13 cellular contexts compared by ENCODE assay signal in the genomic region with DNA sequence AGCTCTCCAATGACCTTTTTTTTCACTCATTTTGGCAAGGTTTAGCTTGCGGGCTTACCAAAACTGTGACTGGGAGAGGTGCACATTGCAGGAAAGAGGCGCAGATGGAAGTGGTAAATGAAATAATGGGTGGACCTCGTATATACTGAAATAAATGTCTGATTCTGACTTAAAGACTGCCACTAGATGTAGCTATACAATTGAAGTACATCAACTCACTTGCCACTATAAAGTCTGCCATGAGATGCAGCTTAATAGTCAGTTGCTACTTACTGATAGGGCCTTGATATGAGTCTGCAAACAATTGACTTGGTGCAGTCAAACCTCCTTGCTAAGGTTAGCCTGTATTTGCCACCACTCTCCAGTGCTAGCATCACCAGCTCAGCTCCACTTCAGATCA.
DNase-seq lines count a peak whose midpoint lies in the region; ATAC-seq and TF ChIP-seq lines count a peak whose summit lies in the region.
"Had no signal": no experiment of that assay in that cellular context is flagged by ENCODE, and none has a peak within 500 bp of the region (broad histone marks: within the 10 kb centered on the region; RNA-seq: fewer than 3 reads in every experiment).

No MANE protein-coding gene starts in this region.

- H3K9me3 ChIP-seq in BE2C (no peaks in the 10 kb centered on the region), OCI-LY3 (ENCODE audit: insufficient read depth, low read length) (no peaks in the 10 kb centered on the region)
- H3K9me3 ChIP-seq: Caco-2, HAP-1 had no signal

- H3K27me3 ChIP-seq in BE2C (no peaks in the 10 kb centered on the region), OCI-LY3 (ENCODE audit: low read depth, low read length) (no peaks in the 10 kb centered on the region)

- H2AFZ ChIP-seq in OCI-LY3 (ENCODE audit: low read depth, low read length), result no peak overlapping the region

- peak; percentile 37 for TF ChIP-seq CTCF in BE2C (IDR thresholded peaks at IDR 0.05; ENCODE audit: low read depth, low read length)
- peak; percentile 10; the same call in 1 of the 2 replicates for TF ChIP-seq CTCF in OCI-LY3 (IDR thresholded peaks at IDR 0.05; ENCODE audit: low read depth, low read length)
- peak; percentile 30; the same call in 1 of the 2 replicates for TF ChIP-seq CTCF in VCaP (conservative IDR thresholded peaks at IDR 0.05)
- TF ChIP-seq CTCF in epithelial cell of esophagus (IDR thresholded peaks at IDR 0.05; ENCODE audit: insufficient read depth, low read depth, low read length, missing control alignments), result peak; percentile 9
- no peak for TF ChIP-seq CTCF in RWPE1 (conservative IDR thresholded peaks at IDR 0.05; ENCODE audit: low read depth)

- no peaks in the 10 kb centered on the region for H3K4me1 ChIP-seq in BE2C
- no peaks in the 10 kb centered on the region for H3K4me1 ChIP-seq in OCI-LY3 (ENCODE audit: low read length)
- H3K4me1 ChIP-seq: Caco-2, HAP-1 had no signal

- no peak overlapping the region for H3K9ac ChIP-seq in OCI-LY3 (ENCODE audit: low read length)

- H3K4me3 ChIP-seq in BE2C (ENCODE audit: low read depth, low read length) (no peak overlapping the region), OCI-LY3 (ENCODE audit: low read length) (no peak overlapping the region), epithelial cell of esophagus (ENCODE audit: low read length) (no peak overlapping the region)
- H3K4me3 ChIP-seq: HAP-1 had no signal

- ATAC-seq in GM21381 (IDR thresholded peaks at IDR 0.05; ENCODE audit: unreplicated experiment), result no peak

- DNase-seq in BE2C (no peak), epithelial cell of esophagus (ENCODE audit: low read depth) (peak; percentile 1), RWPE1 (ENCODE audit: low spot score) (no peak), NCI-H2171 treated with DMSO at 0.1 percent for 48 hours (lab: John Stamatoyannopoulos, UW) (no peak), caudate nucleus (lab: John Stamatoyannopoulos, UW) (no peak)
- DNase-seq: 8988T; C1 segment of cervical spinal cord; Caco-2; CD4-positive, alpha-beta T cell had no signal

- no peaks in the 10 kb centered on the region for H3K36me3 ChIP-seq in BE2C
- no peaks in the 10 kb centered on the region for H3K36me3 ChIP-seq in OCI-LY3 (replicated peaks; ENCODE audit: low read depth, low read length)
- H3K36me3 ChIP-seq: HAP-1 had no signal

- POLR2A ChIA-PET in RWPE1 (lab: Yijun Ruan, JAX; ENCODE audit: low non-redundant PET), result no interaction called here

- no peaks in the 10 kb centered on the region for H3K79me2 ChIP-seq in OCI-LY3 (ENCODE audit: low read length)

- H3K4me2 ChIP-seq in OCI-LY3 (ENCODE audit: low read length), result 0 out of 2 replicates have a peak overlapping the region, but pooled peaks have one; percentile 7

- H3K27ac ChIP-seq in OCI-LY3 (ENCODE audit: low read length) (no peak overlapping the region), VCaP (no peak overlapping the region), RWPE1 (no peak overlapping the region), caudate nucleus (ENCODE audit: low read depth, low read length) (no peak overlapping the region)

- H4K20me1 ChIP-seq in OCI-LY3 (ENCODE audit: insufficient read depth, low read length), result no peaks in the 10 kb centered on the region

- CTCF ChIA-PET in RWPE1 (lab: Yijun Ruan, JAX), result interaction anchor here (1.0 kb wide), 1 partner anchor 480 kb away, joined by 4 read pairs; no protein-coding TSS in a partner anchor
